In genomic region chr1:220692436-220693228, GRCh38 we compare ENCODE assay signal across 15 cellular contexts. TPM values are rescaled to one million over a fixed set of nuclear protein-coding genes. Genes with fewer than 3 reads are reported as not detected.
"Had no signal": no experiment of that assay in that cellular context is flagged by ENCODE, and none has a peak within 500 bp of the region (broad histone marks: within the 10 kb centered on the region; RNA-seq: fewer than 3 reads in every experiment).

No MANE protein-coding gene starts in this region.

- DNase-seq: activated CD4-positive, alpha-beta memory T cell treated with anti-CD3 and anti-CD28 coated beads for 36 hours; activated CD4-positive, CD25-positive, alpha-beta regulatory T cell treated with anti-CD3 and anti-CD28 coated beads, Interleukin-2, amount 50 U/mL, for 72 hours; activated naive CD4-positive, alpha-beta T cell treated with anti-CD3 and anti-CD28 coated beads for 36 hours; effector memory CD8-positive, alpha-beta T cell; erythroblast; foreskin keratinocyte; heart left ventricle; mesendoderm; pancreas had no signal

- FAIRE-seq: islet of Langerhans, pancreas had no signal

- ATAC-seq: effector memory CD8-positive, alpha-beta T cell; foreskin keratinocyte; heart left ventricle; pancreas had no signal

- H3K4me1 ChIP-seq: foreskin keratinocyte had no signal

- H3K27ac ChIP-seq: coronary artery, foreskin keratinocyte, heart left ventricle, pancreas, skin epidermis, tibial nerve had no signal

- H3K27me3 ChIP-seq: heart left ventricle, pancreas had no signal

- H3K9me3 ChIP-seq: heart left ventricle, pancreas, tibial nerve had no signal

RNA-seq across cellular contexts. Expression of gene MTARC2, which starts 55.5 kb away (rescaled TPM):
- total RNA-seq: activated CD4-positive, alpha-beta memory T cell treated with anti-CD3 and anti-CD28 coated beads for 36 hours; activated naive CD4-positive, alpha-beta T cell treated with anti-CD3 and anti-CD28 coated beads for 36 hours; T-helper 2 cell treated with Interferon-gamma antibody and Interleukin-4, amounts not matched to agents 100 ng/mL and 5 ng/mL, for 36 hours had no signal
- polyA plus RNA-seq: neural cell had no signal
